Comparison of ENCODE assay signal across 1 cellular context in genomic region chr14:97219356-97220017, GRCh38.
TF ChIP-seq lines count a peak whose summit lies in the region.

No MANE protein-coding gene starts in this region.

TF ChIP-seq in GM12878, 131 proteins besides CTCF, POLR2A, EP300 and RAD21 (continued from another document):
- TF ChIP-seq REST (IDR thresholded peaks at IDR 0.05; ENCODE audit: low read depth, low read length) = no peak
- no peak for TF ChIP-seq NRF1 (conservative IDR thresholded peaks at IDR 0.05; ENCODE audit: low read depth, low read length)
